20 cellular contexts compared by ENCODE assay signal in genomic region chrX:34624416-34624815, GRCh38. TPM values are rescaled to one million over a fixed set of nuclear protein-coding genes. Genes with fewer than 3 reads are reported as not detected.
"Had no signal": no experiment of that assay in that cellular context is flagged by ENCODE, and none has a peak within 500 bp of the region (broad histone marks: within the 10 kb centered on the region; RNA-seq: fewer than 3 reads in every experiment).

No MANE protein-coding gene starts in this region.

- H3K9me3 ChIP-seq: body of pancreas, esophagus muscularis mucosa, mucosa of descending colon, pancreas, suprapubic skin had no signal

- H3K4me3 Mint-ChIP-seq: activated CD4-positive, alpha-beta memory T cell treated with anti-CD3 and anti-CD28 coated beads for 36 hours; activated naive CD4-positive, alpha-beta T cell treated with anti-CD3 and anti-CD28 coated beads, Interleukin-2, amount 10 ng/mL, durations not matched to agents 7 days and 5 days; activated T-cell treated with anti-CD3 and anti-CD28 coated beads, Interleukin-2, amount 50 U/mL, for 24 hours; memory B cell; naive thymus-derived CD4-positive, alpha-beta T cell; T-helper 17 cell; type B pancreatic cell had no signal

- H3K27ac Mint-ChIP-seq: activated CD4-positive, alpha-beta memory T cell treated with anti-CD3 and anti-CD28 coated beads for 36 hours; activated naive CD4-positive, alpha-beta T cell treated with anti-CD3 and anti-CD28 coated beads, Interleukin-2, amount 10 ng/mL, durations not matched to agents 7 days and 5 days; activated T-cell treated with anti-CD3 and anti-CD28 coated beads, Interleukin-2, amount 50 U/mL, for 24 hours; memory B cell; naive thymus-derived CD4-positive, alpha-beta T cell; T-helper 17 cell; type B pancreatic cell had no signal

- H3K27ac ChIP-seq: body of pancreas, coronary artery, esophagus muscularis mucosa, pancreas, skin epidermis, suprapubic skin, WERI-Rb-1 had no signal

- H3K27me3 Mint-ChIP-seq: activated CD4-positive, alpha-beta memory T cell treated with anti-CD3 and anti-CD28 coated beads for 36 hours; activated naive CD4-positive, alpha-beta T cell treated with anti-CD3 and anti-CD28 coated beads, Interleukin-2, amount 10 ng/mL, durations not matched to agents 7 days and 5 days; memory B cell; naive thymus-derived CD4-positive, alpha-beta T cell; T-helper 17 cell; type B pancreatic cell had no signal

- FAIRE-seq: frontal cortex, islet of Langerhans, pancreas had no signal

- ATAC-seq: body of pancreas; mucosa of descending colon; naive thymus-derived CD4-positive, alpha-beta T cell; pancreas; stimulated activated naive CD8-positive, alpha-beta T cell treated with anti-CD3 and anti-CD28 coated beads, Interleukin-15, Interleukin-2, amounts not matched to agents 100 U/mL and 50 U/mL, for 24 hours; T-helper 17 cell had no signal

- H3K4me3 ChIP-seq: body of pancreas, coronary artery, esophagus muscularis mucosa, mucosa of descending colon, pancreas, skin epidermis, suprapubic skin had no signal

- H3K36me3 ChIP-seq: pancreas, suprapubic skin, WERI-Rb-1 had no signal

- H3K4me1 ChIP-seq: body of pancreas, pancreas, suprapubic skin had no signal

- H3K9me3 Mint-ChIP-seq: activated CD4-positive, alpha-beta memory T cell treated with anti-CD3 and anti-CD28 coated beads for 36 hours; activated naive CD4-positive, alpha-beta T cell treated with anti-CD3 and anti-CD28 coated beads, Interleukin-2, amount 10 ng/mL, durations not matched to agents 7 days and 5 days; activated T-cell treated with anti-CD3 and anti-CD28 coated beads, Interleukin-2, amount 50 U/mL, for 24 hours; memory B cell; type B pancreatic cell had no signal

- H3K27me3 ChIP-seq: body of pancreas, esophagus muscularis mucosa, pancreas, suprapubic skin had no signal

- H3K4me1 Mint-ChIP-seq: activated naive CD4-positive, alpha-beta T cell treated with anti-CD3 and anti-CD28 coated beads, Interleukin-2, amount 10 ng/mL, durations not matched to agents 7 days and 5 days; memory B cell; naive thymus-derived CD4-positive, alpha-beta T cell; T-helper 17 cell had no signal

- DNase-seq: activated CD4-positive, alpha-beta memory T cell treated with anti-CD3 and anti-CD28 coated beads for 36 hours; activated naive CD4-positive, alpha-beta T cell treated with anti-CD3 and anti-CD28 coated beads, Interleukin-2, amount 10 ng/mL, durations not matched to agents 7 days and 5 days; activated T-cell treated with anti-CD3 and anti-CD28 coated beads, Interleukin-2, amount 50 U/mL, for 24 hours; body of pancreas; central memory CD4-positive, alpha-beta T cell; mucosa of descending colon; naive thymus-derived CD4-positive, alpha-beta T cell; pancreas; retina; stimulated activated naive CD8-positive, alpha-beta T cell treated with anti-CD3 and anti-CD28 coated beads, Interleukin-15, Interleukin-2, amounts not matched to agents 100 U/mL and 50 U/mL, for 24 hours; T-helper 17 cell; WERI-Rb-1 had no signal

- H3K36me3 Mint-ChIP-seq: activated CD4-positive, alpha-beta memory T cell treated with anti-CD3 and anti-CD28 coated beads for 36 hours; activated naive CD4-positive, alpha-beta T cell treated with anti-CD3 and anti-CD28 coated beads, Interleukin-2, amount 10 ng/mL, durations not matched to agents 7 days and 5 days; memory B cell; naive thymus-derived CD4-positive, alpha-beta T cell; type B pancreatic cell had no signal

RNA-seq across cellular contexts. Expression of gene TMEM47, which starts 32.7 kb away (rescaled TPM):
- total RNA-seq: activated CD4-positive, alpha-beta memory T cell treated with anti-CD3 and anti-CD28 coated beads for 36 hours; naive thymus-derived CD4-positive, alpha-beta T cell; T-helper 17 cell had no signal
- polyA plus RNA-seq: naive thymus-derived CD4-positive, alpha-beta T cell had no signal
